ENCODE assay signal across 3 cellular contexts in genomic region chr9:33515342-33515995, GRCh38. TPM values are rescaled to one million over a fixed set of nuclear protein-coding genes. Genes with fewer than 3 reads are reported as not detected.
"Had no signal": no experiment of that assay in that cellular context is flagged by ENCODE, and none has a peak within 500 bp of the region (broad histone marks: within the 10 kb centered on the region; RNA-seq: fewer than 3 reads in every experiment).

No MANE protein-coding gene starts in this region.

RNA-seq across cellular contexts. Expression of gene ANKRD18B, which starts 8.6 kb away (rescaled TPM):
- total RNA-seq: activated B cell treated with CpG ODN at 0.5 μM for 24 hours, adrenal gland, ascending aorta had no signal
- polyA plus RNA-seq: adrenal gland had no signal
